In the genomic region with DNA sequence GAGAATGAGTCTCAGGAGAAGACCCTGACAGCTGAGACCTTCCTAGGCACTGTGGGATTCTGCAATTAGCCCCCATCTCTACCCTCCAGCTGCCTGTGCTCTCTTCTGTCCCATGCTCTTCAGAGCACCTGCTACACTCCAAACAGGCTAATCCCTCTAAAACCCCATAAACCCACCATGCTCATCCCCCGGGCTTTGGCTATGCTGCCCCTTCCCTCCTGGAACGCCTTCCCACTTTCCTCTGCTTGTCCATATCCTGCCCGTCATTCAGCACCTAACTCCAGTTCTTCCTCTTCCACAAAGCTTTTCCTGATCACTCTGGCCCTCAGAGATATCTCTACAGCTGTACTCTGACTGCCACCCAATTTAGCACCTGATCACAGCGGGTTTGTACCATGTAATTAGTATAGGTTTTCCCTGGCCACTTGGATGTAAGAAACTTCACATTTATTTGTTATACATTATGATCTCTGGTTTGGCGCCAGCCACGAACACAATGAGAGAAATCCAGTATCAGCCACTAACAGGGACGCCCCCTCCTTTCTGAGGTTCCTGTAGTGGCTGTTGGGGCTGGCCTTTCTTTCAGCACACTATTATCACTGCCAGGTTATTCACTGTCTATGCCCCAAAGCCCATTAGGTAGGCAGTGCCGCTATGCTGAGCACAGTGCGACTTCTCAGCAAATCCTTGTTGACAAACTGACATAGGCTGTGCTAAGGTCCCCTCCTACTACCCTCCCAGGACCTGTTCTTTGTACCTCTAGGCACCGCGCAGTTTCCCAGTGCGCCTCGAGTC, we compare ENCODE assay signal across 32 cellular contexts. TPM values are rescaled to one million over a fixed set of nuclear protein-coding genes. Genes with fewer than 3 reads are reported as not detected.
DNase-seq lines count a peak whose midpoint lies in the region; ATAC-seq and TF ChIP-seq lines count a peak whose summit lies in the region.
"Had no signal": no experiment of that assay in that cellular context is flagged by ENCODE, and none has a peak within 500 bp of the region (broad histone marks: within the 10 kb centered on the region; RNA-seq: fewer than 3 reads in every experiment).

No MANE protein-coding gene starts in this region.

- intact Hi-C loops in sciatic nerve (cut with DNase I) = no loop called here

- H4K20me1 ChIP-seq in SK-N-SH (ENCODE audit: insufficient read depth) = no peaks in the 10 kb centered on the region

- ATAC-seq in SK-N-SH treated with all-trans-retinoic acid at 6 μM for 48 hours = no peak; the same call in 2 of the 3 replicates
- no peak for ATAC-seq in effector memory CD8-positive, alpha-beta T cell (replicated peaks)
- peak; percentile 14 for ATAC-seq in sciatic nerve
- ATAC-seq in GM19452 (IDR thresholded peaks at IDR 0.05; ENCODE audit: unreplicated experiment) = no peak
- ATAC-seq: left colon had no signal

- H3K9me3 Mint-ChIP-seq in effector memory CD8-positive, alpha-beta T cell = peaks cover 5 to 6% of the 10 kb centered on the region in 2 donors
- H3K9me3 Mint-ChIP-seq: IgD-negative memory B cell, neural crest cell had no signal

- no peaks in the 10 kb centered on the region for H3K79me2 ChIP-seq in SK-N-SH (ENCODE audit: insufficient read depth)

- DNase-seq in SK-N-SH (no peak), NCI-H69 (lab: John Stamatoyannopoulos, UW) (peak; percentile 41), sciatic nerve (ENCODE audit: low spot score) (no peak), NCI-H2227 (lab: John Stamatoyannopoulos, UW; ENCODE audit: unreplicated experiment) (no peak), DMS53 (lab: John Stamatoyannopoulos, UW) (no peak)
- no peak for DNase-seq in effector memory CD8-positive, alpha-beta T cell
- DNase-seq: activated CD4-positive, CD25-positive, alpha-beta regulatory T cell treated with anti-CD3 and anti-CD28 coated beads, Interleukin-2, amount 50 U/mL, for 72 hours; activated CD8-positive, alpha-beta memory T cell treated with anti-CD3 and anti-CD28 coated beads for 24 hours; activated naive CD4-positive, alpha-beta T cell treated with anti-CD3 and anti-CD28 coated beads, Interleukin-2, amount 50 U/mL, for 16 hours; activated T-cell treated with anti-CD3 and anti-CD28 coated beads for 4 hours; amygdala; brain microvascular endothelial cell; GM23248; left colon; mammary epithelial cell; NCI-H146; NCI-H2227 treated with DMSO at 0.1 percent for 48 hours; NCI-H748 treated with DMSO at 0.1 percent for 48 hours; posterior cingulate gyrus; RPMI8226; spleen; stimulated activated CD4-positive, alpha-beta T cell treated with anti-CD3 and anti-CD28 coated beads, Interleukin-2, amount 100 ng/mL, for 24 hours; stomach; uterus had no signal

- TF ChIP-seq RAD21 in SK-N-SH (IDR thresholded peaks at IDR 0.05; ENCODE audit: low read length) = no peak

- H3K27me3 Mint-ChIP-seq in effector memory CD8-positive, alpha-beta T cell = no peaks in the 10 kb centered on the region

- peak overlapping the region; percentile 33 to 91 for H3K27ac Mint-ChIP-seq in effector memory CD8-positive, alpha-beta T cell
- H3K27ac Mint-ChIP-seq: activated T-helper 2 cell treated with anti-CD3 and anti-CD28 coated beads, Interferon-gamma antibody, Interleukin-2, Interleukin-4, amounts not matched to agents 10 μg/mL and 5 μg/mL and 100 μg/mL, durations not matched to agents 14 hours and 24 hours and 36 hours; IgD-negative memory B cell; T-helper 1 cell treated with Interleukin-12 subunit alpha and Interleukin-12 subunit beta and Interleukin-4 antibody, amounts not matched to agents 30 μg/mL and 1 μg/mL, for 36 hours had no signal

- no peak overlapping the region for H2AFZ ChIP-seq in SK-N-SH (ENCODE audit: low read depth)
- H2AFZ ChIP-seq: GM23248 had no signal

- no peak for TF ChIP-seq CTCF in SK-N-SH (IDR thresholded peaks at IDR 0.05)

- peak overlapping the region in 1 of 2 donors; percentile 60 for H3K4me3 Mint-ChIP-seq in effector memory CD8-positive, alpha-beta T cell
- H3K4me3 Mint-ChIP-seq: IgD-negative memory B cell; neural crest cell; T-helper 1 cell treated with Interleukin-12 subunit alpha and Interleukin-12 subunit beta and Interleukin-4 antibody, amounts not matched to agents 30 μg/mL and 1 μg/mL, for 36 hours had no signal

- no peaks in the 10 kb centered on the region for H3K9me2 ChIP-seq in SK-N-SH

- H3K9ac ChIP-seq in SK-N-SH = no peak overlapping the region
- H3K9ac ChIP-seq: GM23248 had no signal

- peaks cover 12% of the 10 kb centered on the region for H3K36me3 Mint-ChIP-seq in effector memory CD8-positive, alpha-beta T cell (ENCODE audit: insufficient read depth)
- H3K36me3 Mint-ChIP-seq: CD14-positive monocyte, IgD-negative memory B cell had no signal

- no peaks in the 10 kb centered on the region for H3F3A ChIP-seq in SK-N-SH (replicated peaks; ENCODE audit: insufficient read depth)

- H3K4me1 Mint-ChIP-seq in effector memory CD8-positive, alpha-beta T cell (ENCODE audit: low read depth in 2 of 2) = peaks cover 64 to 76% of the 10 kb centered on the region in 2 donors

- H3K9me3 ChIP-seq in SK-N-SH = no peaks in the 10 kb centered on the region
- H3K9me3 ChIP-seq: stomach, thyroid gland, uterus had no signal

- H3K27ac ChIP-seq in SK-N-SH (ENCODE audit: low read depth in 2 of 2, low read length in 1 of 2) = no peak overlapping the region
- H3K27ac ChIP-seq: brain microvascular endothelial cell, GM23248, spleen, stomach, thyroid gland, uterus had no signal

- peaks cover 0 to 11% of the 10 kb centered on the region in 2 experiments; a peak in 1 of 4 replicates for H3K4me1 ChIP-seq in SK-N-SH (ENCODE audit: control insufficient read depth in 1 of 2, insufficient read depth in 2 of 2, low read depth in 1 of 2, low read length in 1 of 2)
- H3K4me1 ChIP-seq: stomach, uterus had no signal

- H3K36me3 ChIP-seq in SK-N-SH (replicated peaks in 1 of 2; ENCODE audit: control insufficient read depth in 1 of 2, insufficient read depth in 2 of 2, low read length in 1 of 2) = no peaks in the 10 kb centered on the region
- H3K36me3 ChIP-seq: brain microvascular endothelial cell, spleen, stomach, thyroid gland, uterus had no signal

- WGBS in SK-N-SH (ENCODE audit: low lambda C conversion rate) = 43% methylated on average over 11 of the region's 13 CpGs

- POLR2A ChIA-PET in SK-N-SH (lab: Yijun Ruan, JAX) = no interaction called here

- TF ChIP-seq EP300 in SK-N-SH (IDR thresholded peaks at IDR 0.05; ENCODE audit: borderline replicate concordance in 1 of 2, low read depth in 1 of 2, low read length in 1 of 2) = no peak

- H3K27me3 ChIP-seq in SK-N-SH (ENCODE audit: insufficient read depth) = peaks cover 23% of the 10 kb centered on the region
- H3K27me3 ChIP-seq: spleen, thyroid gland, uterus had no signal

- 0 out of 2 replicates have a peak overlapping the region, but pooled peaks have one; percentile 11 for H3K4me2 ChIP-seq in SK-N-SH

- peak overlapping the region in 1 of 2 experiments; percentile 27; a peak in 1 of 4 replicates for H3K4me3 ChIP-seq in SK-N-SH (ENCODE audit: low read depth in 2 of 2, low read length in 1 of 2)
- H3K4me3 ChIP-seq: GM23248, spleen, stomach, thyroid gland, uterus had no signal

- CTCF ChIA-PET in SK-N-SH (lab: Yijun Ruan, JAX) = interaction anchor here (0.7 kb wide), 1 partner anchor 27 kb away, joined by 3 read pairs; no protein-coding TSS in a partner anchor

TF ChIP-seq in SK-N-SH, 30 proteins besides CTCF, POLR2A, EP300 and RAD21 (continues in another document):
- no peak for TF ChIP-seq NRF1 (IDR thresholded peaks at IDR 0.05; ENCODE audit: low read depth, low read length)
- TF ChIP-seq, protein P1, sequence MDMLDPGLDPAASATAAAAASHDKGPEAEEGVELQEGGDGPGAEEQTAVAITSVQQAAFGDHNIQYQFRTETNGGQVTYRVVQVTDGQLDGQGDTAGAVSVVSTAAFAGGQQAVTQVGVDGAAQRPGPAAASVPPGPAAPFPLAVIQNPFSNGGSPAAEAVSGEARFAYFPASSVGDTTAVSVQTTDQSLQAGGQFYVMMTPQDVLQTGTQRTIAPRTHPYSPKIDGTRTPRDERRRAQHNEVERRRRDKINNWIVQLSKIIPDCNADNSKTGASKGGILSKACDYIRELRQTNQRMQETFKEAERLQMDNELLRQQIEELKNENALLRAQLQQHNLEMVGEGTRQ (IDR thresholded peaks at IDR 0.05; ENCODE audit: borderline replicate concordance, low read depth, low read length) = no peak
- no peak for TF ChIP-seq SMC3 (IDR thresholded peaks at IDR 0.05; ENCODE audit: low read depth, low read length)
- no peak for TF ChIP-seq ELF1 (IDR thresholded peaks at IDR 0.05)
- TF ChIP-seq TCF12 (IDR thresholded peaks at IDR 0.05) = no peak
- TF ChIP-seq TEAD4 (IDR thresholded peaks at IDR 0.05; ENCODE audit: borderline replicate concordance, insufficient read depth) = no peak
- TF ChIP-seq SIN3A (IDR thresholded peaks at IDR 0.05; ENCODE audit: borderline replicate concordance, low read depth, low read length) = no peak
- no peak for TF ChIP-seq EZH2phosphoT487 (IDR thresholded peaks at IDR 0.05; ENCODE audit: borderline replicate concordance, low read depth)
- no peak for TF ChIP-seq RXRA (IDR thresholded peaks at IDR 0.05; ENCODE audit: borderline replicate concordance, low read depth)

TF ChIP-seq in SK-N-SH treated with all-trans-retinoic acid at 6 μM for 48 hours, 23 proteins besides CTCF, POLR2A, EP300 and RAD21 (continues in another document):
- TF ChIP-seq PATZ1 (CRISPR knock-in tag; IDR thresholded peaks at IDR 0.05; ENCODE audit: borderline replicate concordance) (no peak), BACH2 (CRISPR knock-in tag; IDR thresholded peaks at IDR 0.05; ENCODE audit: borderline replicate concordance) (no peak), PPARA (CRISPR knock-in tag; IDR thresholded peaks at IDR 0.05; ENCODE audit: borderline replicate concordance) (no peak)

RNA-seq across cellular contexts. Expression of gene CDC7, which starts 45.1 kb away (rescaled TPM):
- polyA plus RNA-seq in SK-N-SH (2012; rRNA removed) = 2.6 TPM in 2 replicates
- 3.0 and 3.6 TPM in 2 replicates for polyA plus RNA-seq in SK-N-SH (2012; cell fraction: cytosol; rRNA removed)
- polyA plus RNA-seq in SK-N-SH (2012; cell fraction: nucleus; rRNA removed) = 4.1 and 7.0 TPM in 2 replicates
- total RNA-seq in sciatic nerve = 3.9 TPM
